Comparison of ENCODE assay signal across 3 cellular contexts in genomic region chr22:50659711-50660110, GRCh38. TPM values are rescaled to one million over a fixed set of nuclear protein-coding genes. Genes with fewer than 3 reads are reported as not detected.
"Had no signal": no experiment of that assay in that cellular context is flagged by ENCODE, and none has a peak within 500 bp of the region (broad histone marks: within the 10 kb centered on the region; RNA-seq: fewer than 3 reads in every experiment).

No MANE protein-coding gene starts in this region.

RNA-seq across cellular contexts. Expression of gene SHANK3, which starts 12.9 kb away (rescaled TPM):
- total RNA-seq: natural killer cell treated with Interleukin-12 subunit alpha and Interleukin-12 subunit beta and Interleukin-15 and Interleukin-18, amount 100 ng/mL, for 72 hours had no signal
- polyA plus RNA-seq: naive thymus-derived CD4-positive, alpha-beta T cell; naive thymus-derived CD8-positive, alpha-beta T cell had no signal

RNA-seq across cellular contexts. Expression of gene MAPK8IP2, which starts 59.1 kb away (rescaled TPM):
- polyA plus RNA-seq: naive thymus-derived CD4-positive, alpha-beta T cell; naive thymus-derived CD8-positive, alpha-beta T cell had no signal
